ENCODE assay signal across 11 cellular contexts in genomic region chr16:66927012-66927436, GRCh38. TPM values are rescaled to one million over a fixed set of nuclear protein-coding genes. Genes with fewer than 3 reads are reported as not detected.
DNase-seq lines count a peak whose midpoint lies in the region; ATAC-seq, FAIRE-seq and TF ChIP-seq lines count a peak whose summit lies in the region.
"Had no signal": no experiment of that assay in that cellular context is flagged by ENCODE, and none has a peak within 500 bp of the region (broad histone marks: within the 10 kb centered on the region; RNA-seq: fewer than 3 reads in every experiment).

No MANE protein-coding gene starts in this region.

- CTCF ChIA-PET in A549 (lab: Yijun Ruan, JAX): interaction anchor here (0.7 to 29.9 kb wide), 7 partner anchors 20 to 96 kb away, joined by 3 to 837 read pairs (median 5); partner anchors contain the start of genes CDH16, NAE1 and PDP2

- no peak for FAIRE-seq in A549 (lab: Jason Lieb, UNC)
- peak; percentile 80 for FAIRE-seq in H54 (lab: Jason Lieb, UNC)

- peak overlapping the region; percentile 25; the same call in 1 of the 3 replicates for H3K4me2 ChIP-seq in A549

- no peak for TF ChIP-seq EP300 in A549 (IDR thresholded peaks at IDR 0.05)

- POLR2A ChIA-PET in A549 (lab: Yijun Ruan, JAX): interaction anchor here (1.0 to 1.1 kb wide), 2 partner anchors 28 to 47 kb away, joined by 3 read pairs; partner anchors contain the start of gene PDP2

- 71% methylated on average over 1 of the region's 2 CpGs for WGBS in A549 (ENCODE audit: missing lambda C conversion rate)

- peak; percentile 46 to 66 for ATAC-seq in A549
- ATAC-seq in HG03342 (IDR thresholded peaks at IDR 0.05; ENCODE audit: unreplicated experiment): no peak
- no peak for ATAC-seq in GM21786 (IDR thresholded peaks at IDR 0.05; ENCODE audit: unreplicated experiment)
- no peak for ATAC-seq in omental fat pad (ENCODE audit: low FRiP score)

- no peaks in the 10 kb centered on the region for H3K9me3 ChIP-seq in A549

- TF ChIP-seq POLR2A in A549 (IDR thresholded peaks at IDR 0.05; ENCODE audit: low read length) (no peak), H54 (IDR thresholded peaks at IDR 0.05; ENCODE audit: low read depth, low read length) (no peak)

- no peak overlapping the region for H3K4me3 ChIP-seq in A549

- DNase-seq in A549 (ENCODE audit: low read depth in 1 of 2, low spot score in 1 of 2): peak; percentile 52 to 79
- DNase-seq in H54 (ENCODE audit: insufficient read length, low spot score): peak; percentile 96
- DNase-seq in UCSD-AML1 (lab: John Stamatoyannopoulos, UW; ENCODE audit: unreplicated experiment): peak; percentile 32
- peak; percentile 94 for DNase-seq in hepatic stellate cell (ENCODE audit: low spot score)
- DNase-seq in omental fat pad (ENCODE audit: low spot score): no peak
- no peak for DNase-seq in NCI-H526 (lab: John Stamatoyannopoulos, UW)
- DNase-seq: DND-41 had no signal

- TF ChIP-seq RAD21 in A549 (conservative IDR thresholded peaks at IDR 0.05 in 1 of 2, IDR thresholded peaks at IDR 0.05 in 1 of 2): no peak

- H3K4me1 ChIP-seq in A549: peaks cover 24% of the 10 kb centered on the region

- peak overlapping the region; percentile 55 to 79; a peak in 4 of 6 replicates for H3K27ac ChIP-seq in A549

- TF ChIP-seq CTCF in A549 (IDR thresholded peaks at IDR 0.05) (no peak), omental fat pad (IDR thresholded peaks at IDR 0.05) (no peak)

TF ChIP-seq in A549, 52 proteins besides CTCF, POLR2A, EP300 and RAD21:
- no peak for TF ChIP-seq FOSL2 (IDR thresholded peaks at IDR 0.05)
- peak; percentile 21; the same call in 1 of the 2 replicates for TF ChIP-seq FOSL2 (CRISPR knock-in tag; IDR thresholded peaks at IDR 0.05)
- TF ChIP-seq RCOR1 (IDR thresholded peaks at IDR 0.05; ENCODE audit: low read depth, low read length): no peak

RNA-seq across cellular contexts. Expression of gene RRAD, which starts 1.7 kb away (rescaled TPM):
- polyA plus RNA-seq in A549 (2011; rRNA removed): 0.46 and 0.75 TPM in 2 replicates
- polyA plus RNA-seq in A549 (2012; cell fraction: cytosol; rRNA removed): 7.9 and 9.7 TPM in 2 replicates
- 26.7 and 27.1 TPM in 2 replicates for polyA plus RNA-seq in A549 (2012; cell fraction: nucleus; rRNA removed)
- 2.2 to 4.7 TPM (median 3.4 TPM) in 3 replicates for polyA plus RNA-seq in A549 (2017; fragmentation: RNase III; extraction: RNeasy Plus Mini Kit Qiagen cat#74134 plus additional on column Dnase treatment)
- polyA minus RNA-seq in A549 (2011; rRNA and poly(A)+ RNA removed): 0.15 and 0.54 TPM in 2 replicates
- 10 to 100 TPM in 3 of 4 donors, 1 to 10 TPM in 1; 3.8 to 21.0 (median 11.9) TPM for total RNA-seq in omental fat pad
- polyA plus RNA-seq: IgD-negative memory B cell had no signal

RNA-seq across cellular contexts. Expression of gene CIAO2B, which starts 7.2 kb away (rescaled TPM):
- polyA plus RNA-seq in A549 (2011; rRNA removed) (140 and 168 TPM in 2 replicates), A549 (2017; fragmentation: RNase III; extraction: RNeasy Plus Mini Kit Qiagen cat#74134 plus additional on column Dnase treatment) (134 to 148 TPM (median 144 TPM) in 3 replicates)
- 468 and 497 TPM in 2 replicates for polyA plus RNA-seq in A549 (2012; cell fraction: cytosol; rRNA removed)
- 286 and 317 TPM in 2 replicates for polyA plus RNA-seq in A549 (2012; cell fraction: nucleus; rRNA removed)
- 134 and 178 TPM in 2 replicates for polyA minus RNA-seq in A549 (2011; rRNA and poly(A)+ RNA removed)
- 10 to 100 TPM; 50.4 to 86.8 (median 70.4) TPM for total RNA-seq in omental fat pad

RNA-seq across cellular contexts. Expression of gene CES2, which starts 8.3 kb away (rescaled TPM):
- polyA plus RNA-seq in A549 (2011; rRNA removed) (19.4 and 20.4 TPM in 2 replicates), A549 (2017; fragmentation: RNase III; extraction: RNeasy Plus Mini Kit Qiagen cat#74134 plus additional on column Dnase treatment) (19.9 to 22.0 TPM (median 20.3 TPM) in 3 replicates)
- 13.6 and 19.6 TPM in 2 replicates for polyA plus RNA-seq in A549 (2012; cell fraction: cytosol; rRNA removed)
- polyA plus RNA-seq in A549 (2012; cell fraction: nucleus; rRNA removed): 23.0 and 26.3 TPM in 2 replicates
- polyA minus RNA-seq in A549 (2011; rRNA and poly(A)+ RNA removed): 29.4 and 33.2 TPM in 2 replicates
- 10 to 100 TPM; 25.1 to 34.3 (median 28.1) TPM for total RNA-seq in omental fat pad

RNA-seq across cellular contexts. Expression of gene CDH16, which starts 8.3 kb away (rescaled TPM):
- polyA plus RNA-seq in A549 (2011; rRNA removed) (0.18 and 0.37 TPM in 2 replicates), A549 (2017; fragmentation: RNase III; extraction: RNeasy Plus Mini Kit Qiagen cat#74134 plus additional on column Dnase treatment) (0.24 to 0.25 TPM (median 0.25 TPM) in 3 replicates)
- 0.08 and 0.09 TPM in 2 replicates for polyA plus RNA-seq in A549 (2012; cell fraction: cytosol; rRNA removed)
- 0.20 and 0.46 TPM in 2 replicates for polyA plus RNA-seq in A549 (2012; cell fraction: nucleus; rRNA removed)
- polyA minus RNA-seq in A549 (2011; rRNA and poly(A)+ RNA removed): 0.49 and 0.54 TPM in 2 replicates
- total RNA-seq in omental fat pad: not detected
- total RNA-seq: activated T-helper 1 cell treated with anti-CD3 and anti-CD28 coated beads, Interleukin-12 subunit alpha, Interleukin-12 subunit beta, Interleukin-2, Interleukin-4 antibody, amounts not matched to agents 30 ng/mL and 10 ng/mL and 1 ng/mL, durations not matched to agents 14 hours and 24 hours and 36 hours had no signal
- polyA plus RNA-seq: IgD-negative memory B cell had no signal

RNA-seq across cellular contexts. Expression of gene CES3, which starts 34.0 kb away (rescaled TPM):
- polyA plus RNA-seq in A549 (2011; rRNA removed) (3.8 and 4.1 TPM in 2 replicates), A549 (2017; fragmentation: RNase III; extraction: RNeasy Plus Mini Kit Qiagen cat#74134 plus additional on column Dnase treatment) (2.1 to 2.7 TPM (median 2.3 TPM) in 3 replicates)
- 2.5 and 2.6 TPM in 2 replicates for polyA plus RNA-seq in A549 (2012; cell fraction: cytosol; rRNA removed)
- 21.4 TPM in 2 replicates for polyA plus RNA-seq in A549 (2012; cell fraction: nucleus; rRNA removed)
- 7.5 and 9.2 TPM in 2 replicates for polyA minus RNA-seq in A549 (2011; rRNA and poly(A)+ RNA removed)
- total RNA-seq in omental fat pad: 1 to 10 TPM in 1 of 4 donors, under 1 TPM in 3; 0.31 to 1.6 (median 0.84) TPM

Comparison
In these comparisons a context has a peak if more than half of its experiments do, and no peak if none do; other contexts are left out.
1. ATAC-seq: peak in A549 (2 of 2); none in HG03342 (single experiment), GM21786 (single experiment) and omental fat pad (single experiment).
2. DNase-seq: peak in A549 (2 of 2), H54 (single experiment), UCSD-AML1 (single experiment) and hepatic stellate cell (single experiment); none in omental fat pad (single experiment) and NCI-H526 (0 of 2).